Comparison of ENCODE assay signal across 1 cellular context in the genomic region with DNA sequence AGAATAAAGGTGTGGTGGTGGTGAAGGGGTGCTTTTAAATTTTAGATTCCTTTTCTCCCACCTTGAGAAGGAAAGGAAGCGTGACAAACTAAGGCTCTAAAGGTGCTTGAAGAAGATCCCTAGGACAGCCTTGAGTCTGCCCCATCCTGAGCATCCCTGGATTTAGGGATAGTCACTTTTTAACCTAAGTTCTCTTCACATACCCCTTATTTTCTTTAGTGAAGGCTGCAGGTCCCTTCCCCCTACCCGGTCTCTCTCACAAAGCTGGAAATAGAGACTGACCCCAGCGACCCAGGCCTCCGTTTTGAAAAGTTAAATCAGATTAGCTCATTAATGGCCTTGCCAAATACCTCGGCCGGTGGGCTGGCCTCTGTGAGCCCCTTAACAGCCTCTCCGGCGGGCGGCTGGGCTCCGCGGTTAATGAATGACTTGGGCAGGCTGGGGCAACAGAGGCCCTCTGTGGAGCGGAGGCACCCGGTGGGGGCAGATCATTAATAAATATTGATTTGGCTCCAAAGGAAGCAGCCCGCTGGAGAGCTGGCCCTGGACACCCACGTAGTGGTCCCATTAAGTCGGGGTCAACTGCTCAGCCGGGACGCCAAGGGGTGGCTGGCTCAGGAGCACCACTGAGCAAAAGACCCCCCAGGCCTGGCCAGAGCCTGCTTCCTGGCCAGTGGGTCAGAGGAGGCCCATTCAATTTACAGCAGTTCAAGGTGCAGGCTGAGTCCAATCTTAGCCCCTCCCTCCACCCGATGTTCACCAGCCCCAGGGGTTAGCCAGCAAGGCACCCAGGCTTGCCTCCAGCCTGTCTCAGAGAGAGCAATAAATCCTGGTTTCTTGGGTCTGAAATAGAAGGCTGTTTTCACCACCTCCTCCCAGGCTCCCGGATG.
TF ChIP-seq lines count a peak whose summit lies in the region.

No MANE protein-coding gene starts in this region.

TF ChIP-seq in HepG2, 621 proteins besides CTCF, POLR2A, EP300 and RAD21 (continued from another document):
- TF ChIP-seq BCLAF1 (IDR thresholded peaks at IDR 0.05) (no peak), ZFP62 (CRISPR knock-in tag; IDR thresholded peaks at IDR 0.05) (no peak), KAT8 (CRISPR knock-in tag; IDR thresholded peaks at IDR 0.05) (peak; percentile 72), ZNF431 (CRISPR knock-in tag; IDR thresholded peaks at IDR 0.05; ENCODE audit: borderline replicate concordance, low read depth) (no peak; the same call in 1 of the 2 replicates), ZNF839 (CRISPR knock-in tag; IDR thresholded peaks at IDR 0.05; ENCODE audit: borderline replicate concordance) (no peak), ARID2 (CRISPR knock-in tag; IDR thresholded peaks at IDR 0.05; ENCODE audit: borderline replicate concordance) (peak; percentile 64; the same call in 1 of the 2 replicates), CHD4 (IDR thresholded peaks at IDR 0.05; ENCODE audit: borderline replicate concordance, low read length) (peak; percentile 55; the same call in 1 of the 2 replicates), ARHGAP35 (CRISPR knock-in tag; IDR thresholded peaks at IDR 0.05; ENCODE audit: borderline replicate concordance) (0 out of 2 replicates have a peak, but pooled peaks have one; percentile 59), RCOR2 (CRISPR knock-in tag; IDR thresholded peaks at IDR 0.05) (peak; percentile 63), MYC (CRISPR knock-in tag; IDR thresholded peaks at IDR 0.05; ENCODE audit: borderline replicate concordance) (peak; percentile 60; the same call in 1 of the 2 replicates), IKZF5 (CRISPR knock-in tag; IDR thresholded peaks at IDR 0.05) (peak; percentile 89; the same call in 1 of the 2 replicates), THYN1 (CRISPR knock-in tag; IDR thresholded peaks at IDR 0.05; ENCODE audit: borderline replicate concordance, low read depth) (0 out of 2 replicates have a peak, but pooled peaks have one; percentile 18), ZNF687 (CRISPR knock-in tag; IDR thresholded peaks at IDR 0.05) (peak; percentile 98), TCF7 (IDR thresholded peaks at IDR 0.05; ENCODE audit: low read depth) (peak; percentile 77), LCORL (IDR thresholded peaks at IDR 0.05) (no peak), LCORL (CRISPR knock-in tag; IDR thresholded peaks at IDR 0.05) (peak; percentile 92), ZNF614 (CRISPR knock-in tag; IDR thresholded peaks at IDR 0.05; ENCODE audit: borderline replicate concordance) (peak; percentile 61; the same call in 1 of the 2 replicates), MED1 (CRISPR knock-in tag; IDR thresholded peaks at IDR 0.05) (peak; percentile 95), ZNF878 (CRISPR knock-in tag; IDR thresholded peaks at IDR 0.05) (peak; percentile 67; the same call in 1 of the 2 replicates), ZNF557 (CRISPR knock-in tag; IDR thresholded peaks at IDR 0.05) (0 out of 2 replicates have a peak, but pooled peaks have one; percentile 37), HDAC1 (CRISPR knock-in tag; IDR thresholded peaks at IDR 0.05) (peak; percentile 91), ZSCAN30 (CRISPR knock-in tag; IDR thresholded peaks at IDR 0.05) (no peak), FOXP1 (IDR thresholded peaks at IDR 0.05) (no peak), FOXP1 (CRISPR knock-in tag; IDR thresholded peaks at IDR 0.05) (peak; percentile 62; the same call in 1 of the 2 replicates), AGO2 (optimal IDR thresholded peaks at IDR 0.05; ENCODE audit: low read depth, low read length) (peak; percentile 89), HDAC2 (CRISPR knock-in tag; IDR thresholded peaks at IDR 0.05) (no peak; the same call in none of the 2 replicates), ZNF501 (CRISPR knock-in tag; IDR thresholded peaks at IDR 0.05) (peak; percentile 49), POGZ (CRISPR knock-in tag; IDR thresholded peaks at IDR 0.05) (peak; percentile 90), ISL2 (CRISPR knock-in tag; IDR thresholded peaks at IDR 0.05) (peak; percentile 98), HOXA5 (CRISPR knock-in tag; IDR thresholded peaks at IDR 0.05) (peak; percentile 94), SP1 (IDR thresholded peaks at IDR 0.05) (no peak), SP1 (CRISPR knock-in tag; IDR thresholded peaks at IDR 0.05) (no peak), FOXA3 (CRISPR knock-in tag; IDR thresholded peaks at IDR 0.05) (peak; percentile 78)
- TF ChIP-seq, protein P1, sequence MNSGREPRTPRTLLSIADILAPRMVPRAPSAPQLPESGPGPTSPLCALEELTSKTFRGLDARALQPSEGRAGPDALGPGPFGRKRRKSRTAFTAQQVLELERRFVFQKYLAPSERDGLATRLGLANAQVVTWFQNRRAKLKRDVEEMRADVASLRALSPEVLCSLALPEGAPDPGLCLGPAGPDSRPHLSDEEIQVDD (CRISPR knock-in tag; IDR thresholded peaks at IDR 0.05; ENCODE audit: borderline replicate concordance): no peak
- TF ChIP-seq, protein P2, sequence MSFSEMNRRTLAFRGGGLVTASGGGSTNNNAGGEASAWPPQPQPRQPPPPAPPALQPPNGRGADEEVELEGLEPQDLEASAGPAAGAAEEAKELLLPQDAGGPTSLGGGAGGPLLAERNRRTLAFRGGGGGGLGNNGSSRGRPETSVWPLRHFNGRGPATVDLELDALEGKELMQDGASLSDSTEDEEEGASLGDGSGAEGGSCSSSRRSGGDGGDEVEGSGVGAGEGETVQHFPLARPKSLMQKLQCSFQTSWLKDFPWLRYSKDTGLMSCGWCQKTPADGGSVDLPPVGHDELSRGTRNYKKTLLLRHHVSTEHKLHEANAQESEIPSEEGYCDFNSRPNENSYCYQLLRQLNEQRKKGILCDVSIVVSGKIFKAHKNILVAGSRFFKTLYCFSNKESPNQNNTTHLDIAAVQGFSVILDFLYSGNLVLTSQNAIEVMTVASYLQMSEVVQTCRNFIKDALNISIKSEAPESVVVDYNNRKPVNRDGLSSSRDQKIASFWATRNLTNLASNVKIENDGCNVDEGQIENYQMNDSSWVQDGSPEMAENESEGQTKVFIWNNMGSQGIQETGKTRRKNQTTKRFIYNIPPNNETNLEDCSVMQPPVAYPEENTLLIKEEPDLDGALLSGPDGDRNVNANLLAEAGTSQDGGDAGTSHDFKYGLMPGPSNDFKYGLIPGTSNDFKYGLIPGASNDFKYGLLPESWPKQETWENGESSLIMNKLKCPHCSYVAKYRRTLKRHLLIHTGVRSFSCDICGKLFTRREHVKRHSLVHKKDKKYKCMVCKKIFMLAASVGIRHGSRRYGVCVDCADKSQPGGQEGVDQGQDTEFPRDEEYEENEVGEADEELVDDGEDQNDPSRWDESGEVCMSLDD (CRISPR knock-in tag; IDR thresholded peaks at IDR 0.05; ENCODE audit: borderline replicate concordance): 0 out of 2 replicates have a peak, but pooled peaks have one; percentile 51
